In the genomic region with DNA sequence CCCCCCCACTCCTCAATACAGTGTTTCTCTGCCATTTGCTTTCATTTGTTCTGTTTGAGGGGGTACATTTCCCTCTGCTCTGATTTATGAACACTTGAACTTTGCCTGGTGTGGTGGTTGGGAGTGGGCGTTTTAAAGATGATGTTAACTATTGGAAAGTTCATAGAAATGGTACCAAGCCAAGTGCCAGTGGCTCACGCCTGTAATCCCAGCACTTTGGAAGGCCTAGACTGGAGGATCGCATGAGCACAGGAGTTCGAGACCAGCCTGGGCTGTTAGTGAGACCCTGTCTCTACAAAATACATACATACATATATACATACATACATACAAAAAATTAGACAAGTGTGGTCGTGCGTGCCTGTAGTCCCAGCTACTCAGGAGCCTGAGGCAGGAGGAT, we compare ENCODE assay signal across 1 cellular context.
TF ChIP-seq lines count a peak whose summit lies in the region.

No MANE protein-coding gene starts in this region.

TF ChIP-seq in IMR-90, 13 proteins besides CTCF, POLR2A, EP300 and RAD21 (continued from another document):
- TF ChIP-seq BHLHE40 (IDR thresholded peaks at IDR 0.05; ENCODE audit: low read depth, low read length), result no peak
- no peak for TF ChIP-seq RFX5 (IDR thresholded peaks at IDR 0.05; ENCODE audit: low read depth, low read length)
- TF ChIP-seq CEBPB (IDR thresholded peaks at IDR 0.05; ENCODE audit: low read depth, low read length), result no peak
- TF ChIP-seq, protein P1, sequence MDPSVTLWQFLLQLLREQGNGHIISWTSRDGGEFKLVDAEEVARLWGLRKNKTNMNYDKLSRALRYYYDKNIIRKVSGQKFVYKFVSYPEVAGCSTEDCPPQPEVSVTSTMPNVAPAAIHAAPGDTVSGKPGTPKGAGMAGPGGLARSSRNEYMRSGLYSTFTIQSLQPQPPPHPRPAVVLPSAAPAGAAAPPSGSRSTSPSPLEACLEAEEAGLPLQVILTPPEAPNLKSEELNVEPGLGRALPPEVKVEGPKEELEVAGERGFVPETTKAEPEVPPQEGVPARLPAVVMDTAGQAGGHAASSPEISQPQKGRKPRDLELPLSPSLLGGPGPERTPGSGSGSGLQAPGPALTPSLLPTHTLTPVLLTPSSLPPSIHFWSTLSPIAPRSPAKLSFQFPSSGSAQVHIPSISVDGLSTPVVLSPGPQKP (IDR thresholded peaks at IDR 0.05; ENCODE audit: borderline replicate concordance, low read depth, low read length), result no peak
- no peak for TF ChIP-seq CHD1 (IDR thresholded peaks at IDR 0.05; ENCODE audit: low read depth, low read length)
- no peak for TF ChIP-seq MXI1 (IDR thresholded peaks at IDR 0.05; ENCODE audit: borderline replicate concordance, low read depth, low read length)
- TF ChIP-seq RCOR1 (IDR thresholded peaks at IDR 0.05; ENCODE audit: insufficient replicate concordance, low read length), result no peak
